ENCODE assay signal across 19 cellular contexts in the genomic region with DNA sequence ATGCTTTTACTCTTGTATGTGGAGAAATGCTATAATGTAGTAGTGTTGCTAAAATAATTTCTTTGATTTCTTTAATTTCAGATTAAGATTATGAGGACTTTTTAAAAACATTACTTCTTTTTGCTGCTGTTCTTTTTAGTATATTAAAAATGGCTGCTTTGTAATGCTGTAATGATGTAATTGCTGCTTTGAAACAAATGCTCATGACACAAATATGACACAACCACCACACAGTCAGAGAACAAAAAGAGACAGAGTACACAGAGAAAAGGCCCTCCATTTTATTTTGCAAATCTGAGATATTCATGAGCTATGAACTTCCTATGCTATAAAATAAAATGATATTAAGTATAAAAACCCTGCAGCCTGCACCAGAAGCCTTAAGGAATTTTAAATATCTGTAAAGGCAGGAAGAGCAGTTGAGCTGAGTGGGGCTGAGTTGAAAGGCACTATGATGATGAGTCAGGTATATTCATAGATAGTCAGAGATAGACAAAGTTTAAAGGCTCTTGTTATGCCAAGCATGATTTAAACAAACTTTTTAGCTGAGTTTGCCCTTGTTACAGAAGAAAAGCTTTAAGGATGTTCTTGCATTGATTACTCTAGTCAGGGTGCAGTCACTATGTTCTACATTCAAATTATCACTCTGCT. TPM values are rescaled to one million over a fixed set of nuclear protein-coding genes. Genes with fewer than 3 reads are reported as not detected.
DNase-seq lines count a peak whose midpoint lies in the region; ATAC-seq lines count a peak whose summit lies in the region.
"Had no signal": no experiment of that assay in that cellular context is flagged by ENCODE, and none has a peak within 500 bp of the region (broad histone marks: within the 10 kb centered on the region; RNA-seq: fewer than 3 reads in every experiment).

No MANE protein-coding gene starts in this region.

- DNase-seq in GM04504 (ENCODE audit: low read depth) (peak; percentile 3), RPMI7951 (ENCODE audit: low read depth) (peak; percentile 13), epithelial cell of prostate (ENCODE audit: low read depth, low spot score) (no peak), myocyte (ENCODE audit: low read depth) (peak; percentile 38), NCI-H128 (lab: John Stamatoyannopoulos, UW; ENCODE audit: unreplicated experiment) (no peak), NCI-H2107 treated with DMSO at 0.1 percent for 48 hours (lab: John Stamatoyannopoulos, UW; ENCODE audit: unreplicated experiment) (no peak)
- DNase-seq: Caco-2, GF-D8, KG1, natural killer cell, NCI-H1092 treated with DMSO at 0.1 percent for 48 hours, psoas muscle, SHP77 treated with DMSO at 0.1 percent for 48 hours had no signal

- ATAC-seq in HG03045 (IDR thresholded peaks at IDR 0.05; ENCODE audit: unreplicated experiment): no peak
- no peak for ATAC-seq in GM21526 (IDR thresholded peaks at IDR 0.05; ENCODE audit: low FRiP score, unreplicated experiment)
- ATAC-seq: activated CD4-positive, CD25-positive, alpha-beta regulatory T cell treated with anti-CD3 and anti-CD28 coated beads, Interleukin-2, amount 50 U/mL, for 24 hours; gastroesophageal sphincter; natural killer cell; psoas muscle had no signal

- H3K27ac ChIP-seq in epithelial cell of prostate: peak overlapping the region; percentile 3
- H3K27ac ChIP-seq: gastroesophageal sphincter, HL-60, psoas muscle, thoracic aorta had no signal

RNA-seq across cellular contexts. Expression of gene POU5F2, which starts 5.1 kb away (rescaled TPM):
- 0.10 and 0.24 TPM in 2 replicates for total RNA-seq in RPMI7951 (2014; rRNA removed; shearing (Covaris generic))
- 0.26 and 0.29 TPM in 2 replicates for total RNA-seq in myocyte
- polyA plus RNA-seq in myocyte (2012): 0.21 TPM

Comparison
In these comparisons a context has a peak if more than half of its experiments do, and no peak if none do; other contexts are left out.
1. DNase-seq: peak in GM04504 (single experiment), RPMI7951 (single experiment) and myocyte (single experiment); none in epithelial cell of prostate (single experiment), NCI-H128 (single experiment) and NCI-H2107 treated with DMSO at 0.1 percent for 48 hours (single experiment).